8 cellular contexts compared by ENCODE assay signal in the genomic region with DNA sequence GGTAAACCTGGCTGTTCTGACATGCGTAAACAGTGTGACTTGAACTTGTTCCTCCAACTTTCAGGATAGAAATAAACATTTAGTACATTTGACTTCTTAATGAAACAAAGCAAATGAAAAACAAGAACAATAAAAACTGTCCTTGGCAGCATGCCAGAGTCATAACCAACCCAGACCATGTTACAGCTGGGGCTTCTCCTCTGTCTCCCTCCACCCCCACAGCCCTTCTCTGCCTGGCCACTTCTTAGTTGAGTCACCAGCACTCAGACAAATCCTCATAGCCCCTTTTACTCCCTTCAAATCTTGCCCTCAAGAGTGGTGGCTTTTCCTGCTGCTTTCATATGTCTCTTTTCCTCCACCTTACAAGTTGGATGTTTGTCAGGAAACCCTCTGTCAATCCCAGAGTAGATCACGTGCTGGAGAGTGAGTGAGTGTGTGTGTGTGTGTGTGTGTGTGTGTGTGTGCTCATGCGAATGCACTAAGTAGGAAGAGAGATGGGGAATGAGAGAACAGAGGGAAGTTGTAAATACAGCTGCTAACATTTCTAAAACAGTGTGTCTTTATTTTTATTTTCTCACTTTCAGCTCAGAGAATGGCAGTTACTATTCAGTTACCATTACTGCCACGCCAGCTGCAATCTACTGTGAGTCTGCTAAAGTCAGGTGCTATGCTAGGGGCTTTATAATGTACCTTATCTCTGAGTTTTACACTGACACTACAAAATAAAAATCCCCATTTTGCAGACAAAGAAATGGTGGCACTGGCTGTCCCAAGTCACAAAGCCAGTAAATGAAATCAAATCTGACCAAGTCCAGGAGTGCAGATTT. TPM values are rescaled to one million over a fixed set of nuclear protein-coding genes. Genes with fewer than 3 reads are reported as not detected.
DNase-seq lines count a peak whose midpoint lies in the region; ATAC-seq and TF ChIP-seq lines count a peak whose summit lies in the region.

No MANE protein-coding gene starts in this region.

- no peak overlapping the region for H3K4me3 Mint-ChIP-seq in activated CD4-positive, alpha-beta T cell treated with anti-CD3 and anti-CD28 coated beads, Interleukin-2, amount 10 ng/mL, durations not matched to agents 7 days and 5 days
- H3K4me3 Mint-ChIP-seq in effector memory CD8-positive, alpha-beta T cell, result no peak overlapping the region

- peaks cover 73% of the 10 kb centered on the region for H3K4me1 ChIP-seq in osteoblast (ENCODE audit: insufficient read depth, low read length)

- H3K36me3 Mint-ChIP-seq in activated CD4-positive, alpha-beta T cell treated with anti-CD3 and anti-CD28 coated beads, Interleukin-2, amount 10 ng/mL, durations not matched to agents 7 days and 5 days (ENCODE audit: low read depth), result peaks cover 16% of the 10 kb centered on the region
- H3K36me3 Mint-ChIP-seq in effector memory CD8-positive, alpha-beta T cell (ENCODE audit: insufficient read depth), result peaks cover 8% of the 10 kb centered on the region

- in situ Hi-C loops in ACHN (cut with HindIII; ENCODE audit: low pct_ligation_motif_present, low pct_unique_long_range_greater_than_20kb, low sequenced_read_pairs), result no loop called here
- in situ Hi-C loops in GM13976 (cut with MboI; ENCODE audit: low sequenced_read_pairs, unreplicated experiment), result loop anchor here (25.0 kb wide), 1 partner anchor 164 kb away; no protein-coding TSS in a partner anchor

- H3K27me3 ChIP-seq in osteoblast (ENCODE audit: insufficient read depth, low read length), result no peaks in the 10 kb centered on the region

- H4K20me1 ChIP-seq in osteoblast (ENCODE audit: insufficient read depth, low read length), result peaks cover 3% of the 10 kb centered on the region

- CTCF ChIA-PET in activated CD4-positive, alpha-beta T cell treated with anti-CD3 and anti-CD28 coated beads, Interleukin-2, amount 10 ng/mL, durations not matched to agents 7 days and 5 days (lab: Charles Lee), result interaction anchor here (0.5 to 1.9 kb wide), 3 partner anchors 19 to 30 kb away, joined by 3 to 11 read pairs (median 4); no protein-coding TSS in a partner anchor

- DNase-seq in ACHN (peak; percentile 28), GM13976 (ENCODE audit: low spot score) (peak; percentile 47), NCI-H2029 (lab: John Stamatoyannopoulos, UW) (peak; percentile 90), fibroblast of mammary gland (ENCODE audit: low read depth) (peak; percentile 91), osteoblast (ENCODE audit: insufficient read length, low spot score, missing footprints) (no peak)
- DNase-seq in activated CD4-positive, alpha-beta T cell treated with anti-CD3 and anti-CD28 coated beads, Interleukin-2, amount 10 ng/mL, durations not matched to agents 7 days and 5 days, result peak; percentile 14
- no peak for DNase-seq in effector memory CD8-positive, alpha-beta T cell

- H3K36me3 ChIP-seq in osteoblast (ENCODE audit: insufficient read depth, low read length), result peaks cover 3% of the 10 kb centered on the region

- peak overlapping the region; percentile 88 for H3K27ac ChIP-seq in osteoblast (ENCODE audit: low read depth, low read length)

- H3K4me3 ChIP-seq in fibroblast of mammary gland (ENCODE audit: control insufficient read depth, low read depth, low read length) (no peak overlapping the region), osteoblast (ENCODE audit: insufficient read depth, low read length) (peak overlapping the region; percentile 36)

- H3K9me3 ChIP-seq in osteoblast (ENCODE audit: low read depth, low read length), result no peaks in the 10 kb centered on the region

- H3K4me1 Mint-ChIP-seq in activated CD4-positive, alpha-beta T cell treated with anti-CD3 and anti-CD28 coated beads, Interleukin-2, amount 10 ng/mL, durations not matched to agents 7 days and 5 days, result peaks cover 33% of the 10 kb centered on the region
- H3K4me1 Mint-ChIP-seq in effector memory CD8-positive, alpha-beta T cell (ENCODE audit: low read depth in 2 of 2), result peaks cover 18 to 33% of the 10 kb centered on the region in 2 donors

- H3K9me3 Mint-ChIP-seq in activated CD4-positive, alpha-beta T cell treated with anti-CD3 and anti-CD28 coated beads, Interleukin-2, amount 10 ng/mL, durations not matched to agents 7 days and 5 days, result no peaks in the 10 kb centered on the region
- H3K9me3 Mint-ChIP-seq in effector memory CD8-positive, alpha-beta T cell, result no peaks in the 10 kb centered on the region

- H3K27ac Mint-ChIP-seq in activated CD4-positive, alpha-beta T cell treated with anti-CD3 and anti-CD28 coated beads, Interleukin-2, amount 10 ng/mL, durations not matched to agents 7 days and 5 days, result peak overlapping the region; percentile 36
- H3K27ac Mint-ChIP-seq in effector memory CD8-positive, alpha-beta T cell, result peak overlapping the region in 1 of 2 donors; percentile 86

- no peak overlapping the region for H2AFZ ChIP-seq in osteoblast (ENCODE audit: low read length)

- peak overlapping the region; percentile 79 for H3K4me2 ChIP-seq in osteoblast (ENCODE audit: insufficient read depth, low read length)

- H3K27me3 Mint-ChIP-seq in activated CD4-positive, alpha-beta T cell treated with anti-CD3 and anti-CD28 coated beads, Interleukin-2, amount 10 ng/mL, durations not matched to agents 7 days and 5 days, result no peaks in the 10 kb centered on the region
- H3K27me3 Mint-ChIP-seq in effector memory CD8-positive, alpha-beta T cell, result no peaks in the 10 kb centered on the region

- peak; percentile 39 for ATAC-seq in HG02938 (IDR thresholded peaks at IDR 0.05; ENCODE audit: unreplicated experiment)
- ATAC-seq in effector memory CD8-positive, alpha-beta T cell (replicated peaks), result no peak

- POLR2A ChIA-PET in activated CD4-positive, alpha-beta T cell treated with anti-CD3 and anti-CD28 coated beads, Interleukin-2, amount 10 ng/mL, durations not matched to agents 7 days and 5 days (lab: Charles Lee), result interaction anchor here (0.6 to 0.7 kb wide), 2 partner anchors 11 to 55 kb away, joined by 3 to 5 read pairs; no protein-coding TSS in a partner anchor

- TF ChIP-seq CTCF in GM13976 (IDR thresholded peaks at IDR 0.05; ENCODE audit: borderline replicate concordance, control extremely low read depth, extremely low read depth, insufficient read depth, missing control alignments), result no peak
- TF ChIP-seq CTCF in fibroblast of mammary gland (conservative IDR thresholded peaks at IDR 0.05; ENCODE audit: control insufficient read depth, insufficient read depth, low read depth, low read length), result no peak
- no peak for TF ChIP-seq CTCF in osteoblast (IDR thresholded peaks at IDR 0.05; ENCODE audit: extremely low read depth, low read depth, low read length)

- peaks cover 69% of the 10 kb centered on the region for H3K79me2 ChIP-seq in osteoblast (ENCODE audit: insufficient read depth, low read length)

RNA-seq across cellular contexts. Expression of a gene that starts 15.0 kb away (rescaled TPM):
- total RNA-seq in activated CD4-positive, alpha-beta T cell treated with anti-CD3 and anti-CD28 coated beads, Interleukin-2, amount 10 ng/mL, durations not matched to agents 7 days and 5 days, result 10 to 100 TPM; 17.0 to 17.8 TPM
- 200 and 216 TPM in 2 replicates for total RNA-seq in osteoblast

RNA-seq across cellular contexts. Expression of a gene that starts 50.4 kb away (rescaled TPM):
- total RNA-seq in activated CD4-positive, alpha-beta T cell treated with anti-CD3 and anti-CD28 coated beads, Interleukin-2, amount 10 ng/mL, durations not matched to agents 7 days and 5 days, result 10 to 100 TPM; 50.3 to 52.5 TPM
- 51.9 and 52.8 TPM in 2 replicates for total RNA-seq in osteoblast

RNA-seq across cellular contexts. Expression of a gene that starts 52.9 kb away (rescaled TPM):
- under 1 TPM in 1 of 2 experiments, not detected in 1; 0.17 TPM for total RNA-seq in activated CD4-positive, alpha-beta T cell treated with anti-CD3 and anti-CD28 coated beads, Interleukin-2, amount 10 ng/mL, durations not matched to agents 7 days and 5 days
- under 0.01 and 0.36 TPM in 2 replicates for total RNA-seq in osteoblast

Comparison
In these comparisons a context has a peak if more than half of its experiments do, and no peak if none do; other contexts are left out.
1. DNase-seq: peak in ACHN (single experiment), GM13976 (single experiment), NCI-H2029 (single experiment), activated CD4-positive, alpha-beta T cell treated with anti-CD3 and anti-CD28 coated beads, Interleukin-2, amount 10 ng/mL, durations not matched to agents 7 days and 5 days (single experiment) and fibroblast of mammary gland (single experiment); none in osteoblast (single experiment) and effector memory CD8-positive, alpha-beta T cell (0 of 3).
2. RNA of a gene that starts 15.0 kb away (total RNA-seq): 200 to 216 TPM in osteoblast; 17.0 to 17.8 TPM in activated CD4-positive, alpha-beta T cell treated with anti-CD3 and anti-CD28 coated beads, Interleukin-2, amount 10 ng/mL, durations not matched to agents 7 days and 5 days; every median in the first group is over 10 times any median in the second.